ENCODE assay signal across 15 cellular contexts in genomic region chr4:42708625-42709024, GRCh38.
"Had no signal": no experiment of that assay in that cellular context is flagged by ENCODE, and none has a peak within 500 bp of the region (broad histone marks: within the 10 kb centered on the region; RNA-seq: fewer than 3 reads in every experiment).

No MANE protein-coding gene starts in this region.

- H3K4me3 ChIP-seq: mucosa of descending colon, thyroid gland had no signal

- H3K9me3 ChIP-seq: mucosa of descending colon, neutrophil, thyroid gland had no signal

- ATAC-seq: activated CD4-positive, CD25-positive, alpha-beta regulatory T cell treated with anti-CD3 and anti-CD28 coated beads, Interleukin-2, amount 50 U/mL, for 24 hours; mucosa of descending colon; naive thymus-derived CD8-positive, alpha-beta T cell; right cardiac atrium had no signal

- H3K36me3 ChIP-seq: brain microvascular endothelial cell, neutrophil, thyroid gland had no signal

- DNase-seq: activated effector memory CD4-positive, alpha-beta T cell treated with Interleukin-2 at 50 U/mL for 16 hours; activated T-cell treated with anti-CD3 and anti-CD28 coated beads, Interleukin-2, amount 50 U/mL, for 1 hour; amygdala; brain microvascular endothelial cell; dermis blood vessel endothelial cell; erythroblast; hypothalamus; mucosa of descending colon; naive thymus-derived CD8-positive, alpha-beta T cell; right cardiac atrium; small intestine; T-helper 2 cell; thyroid gland had no signal

- H3K27me3 ChIP-seq: brain microvascular endothelial cell, neutrophil, thyroid gland had no signal

- H3K27ac ChIP-seq: brain microvascular endothelial cell, neutrophil had no signal
